In genomic region chr7:43757073-43757720, GRCh38 we compare ENCODE assay signal across 1 cellular context.
TF ChIP-seq lines count a peak whose summit lies in the region.

No MANE protein-coding gene starts in this region.

TF ChIP-seq in K562, 482 proteins besides CTCF, POLR2A, EP300 and RAD21:
- TF ChIP-seq RBM25 (IDR thresholded peaks at IDR 0.05; ENCODE audit: low read depth, low read length, severe bottlenecking) = peak; percentile 31
- peak; percentile 30; the same call in 1 of the 2 replicates for TF ChIP-seq ARID3A (IDR thresholded peaks at IDR 0.05; ENCODE audit: borderline replicate concordance, low read depth, low read length)
- 0 out of 2 replicates have a peak, but pooled peaks have one; percentile 10 for TF ChIP-seq LCOR (CRISPR knock-in tag; IDR thresholded peaks at IDR 0.05)
- no peak for TF ChIP-seq IRF9 (tag; IDR thresholded peaks at IDR 0.05)
- TF ChIP-seq ETV5 (CRISPR knock-in tag; IDR thresholded peaks at IDR 0.05; ENCODE audit: low read depth) = 0 out of 2 replicates have a peak, but pooled peaks have one; percentile 7
- TF ChIP-seq RFX1 (IDR thresholded peaks at IDR 0.05) = 0 out of 2 replicates have a peak, but pooled peaks have one; percentile 12
- TF ChIP-seq NR2C2 (CRISPR knock-in tag; IDR thresholded peaks at IDR 0.05) = no peak
- 0 out of 2 replicates have a peak, but pooled peaks have one; percentile 7 for TF ChIP-seq NR2C2 (tag; IDR thresholded peaks at IDR 0.05)
- peak; percentile 34; the same call in 1 of the 2 replicates for TF ChIP-seq CTBP1 (IDR thresholded peaks at IDR 0.05; ENCODE audit: borderline replicate concordance)
- TF ChIP-seq KAT7 (CRISPR knock-in tag; IDR thresholded peaks at IDR 0.05; ENCODE audit: borderline replicate concordance) = 0 out of 2 replicates have a peak, but pooled peaks have one; percentile 34
- TF ChIP-seq PKNOX1 (IDR thresholded peaks at IDR 0.05) = 0 out of 2 replicates have a peak, but pooled peaks have one; percentile 4
- no peak for TF ChIP-seq POU5F1 (IDR thresholded peaks at IDR 0.05; ENCODE audit: borderline replicate concordance, low read depth, low read length, partially characterized antibody)
